ENCODE assay signal across 13 cellular contexts in the genomic region with DNA sequence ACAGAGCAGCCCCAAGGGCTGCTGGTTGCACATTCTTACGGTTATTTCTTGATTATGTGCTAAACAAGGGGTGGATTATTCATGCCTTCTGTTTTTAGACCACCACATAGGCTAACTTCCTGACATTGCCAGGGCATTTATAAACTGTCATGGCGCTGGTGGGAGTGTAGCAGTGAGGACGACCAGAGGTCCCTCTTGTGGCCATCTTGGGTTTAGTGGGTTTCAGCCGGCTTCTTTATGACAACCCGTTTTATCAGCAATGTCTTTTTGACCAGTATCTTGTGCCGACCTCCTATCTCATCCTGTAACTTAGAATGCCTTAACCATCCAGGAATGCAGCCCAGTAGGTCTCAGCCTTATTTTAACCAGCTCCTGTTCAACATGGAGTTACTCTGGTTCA.
DNase-seq lines count a peak whose midpoint lies in the region; ATAC-seq and TF ChIP-seq lines count a peak whose summit lies in the region.
"Had no signal": no experiment of that assay in that cellular context is flagged by ENCODE, and none has a peak within 500 bp of the region (broad histone marks: within the 10 kb centered on the region; RNA-seq: fewer than 3 reads in every experiment).

No MANE protein-coding gene starts in this region.

- H3K9me3 Mint-ChIP-seq in endothelial cell (ENCODE audit: unreplicated experiment): no peaks in the 10 kb centered on the region

- H3K18ac ChIP-seq in mesenchymal stem cell (ENCODE audit: low read depth in 1 of 2, low read length in 2 of 2): no peak overlapping the region

- H2BK15ac ChIP-seq in mesenchymal stem cell (ENCODE audit: low read depth, poor library complexity, severe bottlenecking): no peak overlapping the region

- no peak overlapping the region for H3K23ac ChIP-seq in mesenchymal stem cell (ENCODE audit: low read length in 2 of 2)

- CTCF ChIA-PET in A673 (lab: Charles Lee): no interaction called here

- H2BK120ac ChIP-seq in mesenchymal stem cell (ENCODE audit: low read depth, low read length): no peak overlapping the region

- no peaks in the 10 kb centered on the region for H3K9me3 ChIP-seq in A673 (ENCODE audit: low read depth, low read length, poor library complexity, severe bottlenecking)
- H3K9me3 ChIP-seq in mesenchymal stem cell (ENCODE audit: control insufficient read depth, low read length): no peaks in the 10 kb centered on the region
- H3K9me3 ChIP-seq: colonic mucosa had no signal

- H2AFZ ChIP-seq in mesenchymal stem cell (ENCODE audit: low read depth, low read length): no peak overlapping the region

- ATAC-seq in GM18511 (IDR thresholded peaks at IDR 0.05; ENCODE audit: unreplicated experiment) (peak; percentile 48), HG03175 (IDR thresholded peaks at IDR 0.05; ENCODE audit: unreplicated experiment) (no peak)
- ATAC-seq: left cardiac atrium, T-helper 17 cell had no signal

- H3K27me3 Mint-ChIP-seq in endothelial cell (ENCODE audit: unreplicated experiment): no peaks in the 10 kb centered on the region
- H3K27me3 Mint-ChIP-seq: activated naive CD8-positive, alpha-beta T cell treated with anti-CD3 and anti-CD28 coated beads, Interleukin-2, amount 10 ng/mL, durations not matched to agents 7 days and 5 days; T-helper 17 cell had no signal

- TF ChIP-seq CTCF in A673 (conservative IDR thresholded peaks at IDR 0.05; ENCODE audit: low read depth, low read length) (0 out of 2 replicates have a peak, but pooled peaks have one; percentile 14), endothelial cell (IDR thresholded peaks at IDR 0.05; ENCODE audit: unreplicated experiment) (peak; percentile 40)

- H3K9ac ChIP-seq in mesenchymal stem cell (ENCODE audit: low read length): no peak overlapping the region

- H3K4me3 ChIP-seq in A673 (ENCODE audit: low read depth, low read length, poor library complexity, severe bottlenecking): no peak overlapping the region
- H3K4me3 ChIP-seq in mesenchymal stem cell (ENCODE audit: insufficient read depth in 1 of 2, low read depth in 1 of 2, low read length in 2 of 2): no peak overlapping the region
- H3K4me3 ChIP-seq: colonic mucosa had no signal

- no peak overlapping the region for H3K4me3 Mint-ChIP-seq in endothelial cell (ENCODE audit: unreplicated experiment)
- H3K4me3 Mint-ChIP-seq: activated naive CD8-positive, alpha-beta T cell treated with anti-CD3 and anti-CD28 coated beads, Interleukin-2, amount 10 ng/mL, durations not matched to agents 7 days and 5 days; T-helper 17 cell had no signal

- H2BK5ac ChIP-seq in mesenchymal stem cell (ENCODE audit: low read depth, low read length, poor library complexity, severe bottlenecking): no peak overlapping the region

- no peaks in the 10 kb centered on the region for H3K79me1 ChIP-seq in mesenchymal stem cell (replicated peaks; ENCODE audit: low read length, poor library complexity, severe bottlenecking)

- no peak overlapping the region for H2AK5ac ChIP-seq in mesenchymal stem cell (ENCODE audit: low read length, severe bottlenecking)

- WGBS in mesenchymal stem cell: 48% methylated on average over 6 of the region's 6 CpGs

- no peak overlapping the region for H3K4me2 ChIP-seq in mesenchymal stem cell (ENCODE audit: low read length, poor library complexity, severe bottlenecking)

- H4K91ac ChIP-seq in mesenchymal stem cell (ENCODE audit: low read length): no peak overlapping the region

- POLR2A ChIA-PET in A673 (lab: Charles Lee; ENCODE audit: low non-redundant PET): no interaction called here

- H3K14ac ChIP-seq in mesenchymal stem cell (ENCODE audit: low read length in 2 of 2): no peak overlapping the region

- BruUV-seq in A673 (replicated peaks; lab: Mats Ljungman, UMichigan): no TSS peak

- H3K27me3 ChIP-seq in A673 (replicated peaks; ENCODE audit: insufficient read depth, low read depth, low read length, poor library complexity): no peaks in the 10 kb centered on the region
- H3K27me3 ChIP-seq in mesenchymal stem cell (ENCODE audit: control insufficient read depth in 1 of 2, insufficient read depth in 1 of 2, low read length in 2 of 2): no peaks in the 10 kb centered on the region
- H3K27me3 ChIP-seq: colonic mucosa had no signal

- no peak overlapping the region for H3K27ac ChIP-seq in A673 (ENCODE audit: low read depth, low read length, poor library complexity, severe bottlenecking)
- H3K27ac ChIP-seq in mesenchymal stem cell (ENCODE audit: low read length, poor library complexity, severe bottlenecking): no peak overlapping the region
- H3K27ac ChIP-seq: colonic mucosa had no signal

- no peak overlapping the region for H3K27ac Mint-ChIP-seq in endothelial cell (ENCODE audit: unreplicated experiment)
- H3K27ac Mint-ChIP-seq: activated naive CD8-positive, alpha-beta T cell treated with anti-CD3 and anti-CD28 coated beads, Interleukin-2, amount 10 ng/mL, durations not matched to agents 7 days and 5 days; T-helper 17 cell had no signal

- intact Hi-C loops in A673 (cut with micrococcal nuclease; ENCODE audit: unreplicated experiment): no loop called here
- intact Hi-C loops in posterior vena cava (cut with DNase I): no loop called here

- peak; percentile 1 for DNase-seq in A673 (ENCODE audit: low spot score)
- DNase-seq in NCI-H2029 treated with DMSO at 0.1 percent for 48 hours (lab: John Stamatoyannopoulos, UW): peak; percentile 46
- DNase-seq in endothelial cell (ENCODE audit: low spot score): no peak
- DNase-seq in posterior vena cava (ENCODE audit: low spot score): no peak
- DNase-seq in AG08396 (ENCODE audit: low spot score): no peak
- DNase-seq in mesenchymal stem cell: no peak
- DNase-seq: activated CD8-positive, alpha-beta memory T cell treated with anti-CD3 and anti-CD28 coated beads for 24 hours; activated naive CD8-positive, alpha-beta T cell treated with anti-CD3 and anti-CD28 coated beads, Interleukin-2, amount 10 ng/mL, durations not matched to agents 7 days and 5 days; colonic mucosa; left cardiac atrium; T-helper 17 cell had no signal

- H3K36me3 Mint-ChIP-seq in endothelial cell (ENCODE audit: low read depth, unreplicated experiment): no peaks in the 10 kb centered on the region
- H3K36me3 Mint-ChIP-seq: activated naive CD8-positive, alpha-beta T cell treated with anti-CD3 and anti-CD28 coated beads, Interleukin-2, amount 10 ng/mL, durations not matched to agents 7 days and 5 days had no signal

- H3K4me1 ChIP-seq in A673 (ENCODE audit: insufficient read depth, low read length, poor library complexity, severe bottlenecking): no peaks in the 10 kb centered on the region
- no peaks in the 10 kb centered on the region for H3K4me1 ChIP-seq in mesenchymal stem cell (ENCODE audit: control insufficient read depth, insufficient read depth, low read depth, low read length)
- H3K4me1 ChIP-seq: colonic mucosa had no signal

- no peak overlapping the region for H4K8ac ChIP-seq in mesenchymal stem cell (ENCODE audit: low read length)

- no peak overlapping the region for H2BK12ac ChIP-seq in mesenchymal stem cell (ENCODE audit: low read length in 2 of 2)

- no peaks in the 10 kb centered on the region for H3K4me1 Mint-ChIP-seq in endothelial cell (ENCODE audit: unreplicated experiment)
- H3K4me1 Mint-ChIP-seq: activated naive CD8-positive, alpha-beta T cell treated with anti-CD3 and anti-CD28 coated beads, Interleukin-2, amount 10 ng/mL, durations not matched to agents 7 days and 5 days; T-helper 17 cell had no signal

- no peak overlapping the region for H3K4ac ChIP-seq in mesenchymal stem cell (ENCODE audit: low read depth in 1 of 2, low read length in 2 of 2)

- H3K36me3 ChIP-seq in A673 (ENCODE audit: insufficient read depth, low read length, poor library complexity, severe bottlenecking) (no peaks in the 10 kb centered on the region), mesenchymal stem cell (ENCODE audit: control insufficient read depth in 1 of 2, insufficient read depth in 2 of 2, low read depth in 1 of 2, low read length in 2 of 2) (no peaks in the 10 kb centered on the region)
- H3K36me3 ChIP-seq: colonic mucosa had no signal

Comparison
In these comparisons a context has a peak if more than half of its experiments do, and no peak if none do; other contexts are left out.
1. DNase-seq: peak in A673 (single experiment) and NCI-H2029 treated with DMSO at 0.1 percent for 48 hours (single experiment); none in endothelial cell (single experiment), posterior vena cava (single experiment), AG08396 (single experiment) and mesenchymal stem cell (single experiment).